In the genomic region with DNA sequence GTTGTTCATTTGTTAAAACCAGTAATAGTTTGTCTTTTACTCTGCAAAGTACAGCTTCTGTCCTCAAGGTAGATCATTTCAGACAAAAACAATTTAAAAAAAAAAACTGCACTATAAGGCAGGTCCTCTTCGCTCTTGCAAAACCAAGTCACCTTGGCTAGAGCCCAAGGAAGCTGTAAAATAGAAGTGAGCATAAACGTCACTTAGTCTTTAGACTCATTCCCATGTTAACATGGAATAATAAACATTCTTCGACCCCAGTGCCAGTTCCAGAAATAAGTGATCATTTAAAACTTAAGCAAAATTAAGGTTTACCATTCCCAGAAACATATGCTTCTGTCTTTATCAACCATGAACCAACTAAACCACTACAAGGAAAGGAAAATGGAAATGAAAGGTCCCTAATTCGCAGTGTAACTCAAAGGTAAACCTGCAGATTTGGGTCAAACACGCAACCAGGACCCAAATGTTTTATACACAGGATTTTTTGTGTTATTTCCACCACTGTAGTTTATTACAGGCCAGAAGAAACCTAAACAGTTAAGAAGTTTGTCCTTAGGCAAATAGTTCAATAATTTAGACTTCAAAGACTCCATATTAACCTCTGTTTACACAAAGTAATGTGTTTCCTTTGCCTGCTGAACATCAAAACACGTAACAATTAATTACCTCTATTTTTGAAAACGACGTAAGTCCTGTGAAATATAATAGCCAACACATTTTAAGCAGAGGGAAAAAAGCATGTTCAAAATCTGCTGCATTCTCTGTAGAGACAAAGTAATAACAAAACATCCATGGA, we compare ENCODE assay signal across 1 cellular context.
TF ChIP-seq lines count a peak whose summit lies in the region.

No MANE protein-coding gene starts in this region.

TF ChIP-seq in endothelial cell of umbilical vein, 7 proteins besides CTCF, POLR2A, EP300 and RAD21:
- TF ChIP-seq EZH2 (IDR thresholded peaks at IDR 0.05; ENCODE audit: borderline replicate concordance, low read depth, low read length, severe bottlenecking) (no peak), GATA2 (IDR thresholded peaks at IDR 0.05; ENCODE audit: insufficient read depth, insufficient read length, low read depth, low read length) (no peak), POLR2AphosphoS5 (IDR thresholded peaks at IDR 0.05; ENCODE audit: insufficient read depth, low read depth, low read length) (no peak), JUN (IDR thresholded peaks at IDR 0.05; ENCODE audit: borderline replicate concordance, insufficient read depth, insufficient read length, low read depth) (no peak), FOS (IDR thresholded peaks at IDR 0.05; ENCODE audit: borderline replicate concordance, insufficient read depth, low read length) (no peak), MYC (IDR thresholded peaks at IDR 0.05; ENCODE audit: low read depth, low read length) (no peak)
- TF ChIP-seq, protein P1, sequence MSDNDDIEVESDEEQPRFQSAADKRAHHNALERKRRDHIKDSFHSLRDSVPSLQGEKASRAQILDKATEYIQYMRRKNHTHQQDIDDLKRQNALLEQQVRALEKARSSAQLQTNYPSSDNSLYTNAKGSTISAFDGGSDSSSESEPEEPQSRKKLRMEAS (IDR thresholded peaks at IDR 0.05; ENCODE audit: insufficient read depth, insufficient read length), result no peak
